Comparison of ENCODE assay signal across 34 cellular contexts in the genomic region with DNA sequence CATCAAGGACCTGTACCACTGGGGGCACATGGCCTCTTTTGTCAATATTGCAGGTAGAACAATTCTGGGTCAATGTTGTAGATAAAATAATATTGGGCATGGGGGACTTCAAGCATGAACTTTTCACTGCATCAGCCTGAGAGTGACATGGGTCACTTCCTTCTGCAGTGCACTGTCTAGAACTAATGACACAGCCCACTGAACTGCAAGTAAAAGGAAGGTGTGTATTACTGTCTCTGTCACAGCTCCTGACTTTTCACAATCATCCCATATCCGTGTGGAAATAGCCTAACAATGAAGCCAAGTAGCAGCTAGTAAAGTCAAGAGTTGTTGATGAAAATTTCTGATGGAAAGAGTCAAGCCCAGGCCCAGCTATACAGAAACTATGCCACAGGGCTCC.
"Had no signal": no experiment of that assay in that cellular context is flagged by ENCODE, and none has a peak within 500 bp of the region (broad histone marks: within the 10 kb centered on the region; RNA-seq: fewer than 3 reads in every experiment).

No MANE protein-coding gene starts in this region.

- H3K27ac ChIP-seq: adrenal gland, body of pancreas, brain microvascular endothelial cell, breast epithelium, cardiac muscle cell, VCaP had no signal

- ATAC-seq: activated CD8-positive, alpha-beta T cell treated with anti-CD3 and anti-CD28 coated beads for 36 hours; activated naive CD4-positive, alpha-beta T cell treated with anti-CD3 and anti-CD28 coated beads, Interleukin-2, amount 50 U/mL, for 72 hours; activated T-cell treated with anti-CD3 and anti-CD28 coated beads, Interleukin-2, amount 50 U/mL, for 4 hours; activated T-cell treated with anti-CD3 and anti-CD28 coated beads, Interleukin-2, amount 50 U/mL, for 72 hours; activated T-helper 17 cell treated with anti-CD3 and anti-CD28 coated beads, Interleukin-2, amount 50 U/mL, for 72 hours; body of pancreas had no signal

- DNase-seq: activated B cell treated with CpG ODN at 0.5 μM for 24 hours; activated CD4-positive, alpha-beta memory T cell treated with anti-CD3 and anti-CD28 coated beads for 36 hours; activated CD4-positive, alpha-beta T cell treated with anti-CD3 and anti-CD28 coated beads for 4 hours; activated CD4-positive, alpha-beta T cell treated with anti-CD3 and anti-CD28 coated beads, Interleukin-2, amount 10 ng/mL, durations not matched to agents 24 days and 14 days; activated CD4-positive, alpha-beta T cell treated with anti-CD3 and anti-CD28 coated beads, Interleukin-2, amount 50 U/mL, for 1 hour; activated CD4-positive, alpha-beta T cell treated with anti-CD3 and anti-CD28 coated beads, Interleukin-2, amount 50 U/mL, for 4 hours; activated CD4-positive, CD25-positive, alpha-beta regulatory T cell treated with anti-CD3 and anti-CD28 coated beads, Interleukin-2, amount 50 U/mL, for 72 hours; activated CD8-positive, alpha-beta memory T cell treated with anti-CD3 and anti-CD28 coated beads, Interleukin-2, amount 50 U/mL, for 4 hours; activated CD8-positive, alpha-beta T cell treated with anti-CD3 and anti-CD28 coated beads for 36 hours; activated effector memory CD4-positive, alpha-beta T cell treated with anti-CD3 and anti-CD28 coated beads, Interleukin-2, amount 50 U/mL, for 16 hours; activated gamma-delta T cell treated with Interleukin-2 at 50 U/mL for 16 hours; activated naive CD4-positive, alpha-beta T cell; activated naive CD4-positive, alpha-beta T cell treated with anti-CD3 and anti-CD28 coated beads for 36 hours; activated naive CD4-positive, alpha-beta T cell treated with anti-CD3 and anti-CD28 coated beads, Interleukin-2, amount 50 U/mL, for 16 hours; activated naive CD8-positive, alpha-beta T cell treated with anti-CD3 and anti-CD28 coated beads for 36 hours; activated T-cell treated with anti-CD3 and anti-CD28 coated beads for 4 hours; activated T-cell treated with anti-CD3 and anti-CD28 coated beads, Interleukin-2, amount 50 U/mL, for 1 hour; activated T-cell treated with anti-CD3 and anti-CD28 coated beads, Interleukin-2, amount 50 U/mL, for 4 hours; activated T-cell treated with anti-CD3 and anti-CD28 coated beads, Interleukin-2, amount 50 U/mL, for 72 hours; adrenal gland; amniotic stem cell; aorta; body of pancreas; brain microvascular endothelial cell; caudate nucleus; cerebellar nuclear complex; T-helper 1 cell; T-helper 2 cell; T-helper 9 cell had no signal

- H3K36me3 ChIP-seq: adrenal gland, brain microvascular endothelial cell, breast epithelium, cardiac muscle cell had no signal

- H3K27me3 ChIP-seq: adrenal gland, body of pancreas, brain microvascular endothelial cell, breast epithelium, cardiac muscle cell had no signal

- H3K4me3 ChIP-seq: adrenal gland, body of pancreas, breast epithelium, cardiac muscle cell had no signal

- H3K4me1 ChIP-seq: adrenal gland, body of pancreas, breast epithelium had no signal

- H3K9me3 ChIP-seq: adrenal gland, body of pancreas, breast epithelium had no signal
